16 cellular contexts compared by ENCODE assay signal in genomic region chr12:108615918-108616317, GRCh38. TPM values are rescaled to one million over a fixed set of nuclear protein-coding genes. Genes with fewer than 3 reads are reported as not detected.
DNase-seq lines count a peak whose midpoint lies in the region; ATAC-seq and TF ChIP-seq lines count a peak whose summit lies in the region.
"Had no signal": no experiment of that assay in that cellular context is flagged by ENCODE, and none has a peak within 500 bp of the region (broad histone marks: within the 10 kb centered on the region; RNA-seq: fewer than 3 reads in every experiment).

No MANE protein-coding gene starts in this region.

- H3K27me3 ChIP-seq in CD8-positive, alpha-beta memory T cell (ENCODE audit: insufficient read depth, low read length, poor library complexity, severe bottlenecking), result no peaks in the 10 kb centered on the region
- H3K27me3 ChIP-seq in Loucy (ENCODE audit: insufficient read depth, low read length, poor library complexity, severe bottlenecking), result no peaks in the 10 kb centered on the region

- H3K4me3 ChIP-seq in CD8-positive, alpha-beta memory T cell (ENCODE audit: low read length), result no peak overlapping the region
- no peak overlapping the region for H3K4me3 ChIP-seq in Loucy (ENCODE audit: low read length, poor library complexity, severe bottlenecking)

- peaks cover 7% of the 10 kb centered on the region for H3K9me3 ChIP-seq in CD8-positive, alpha-beta memory T cell (ENCODE audit: low read length)
- H3K9me3 ChIP-seq in Loucy (ENCODE audit: insufficient read depth, low read depth, low read length), result no peaks in the 10 kb centered on the region

- H3K27me3 Mint-ChIP-seq in CD8-positive, alpha-beta memory T cell, result no peaks in the 10 kb centered on the region
- no peaks in the 10 kb centered on the region for H3K27me3 Mint-ChIP-seq in activated naive CD8-positive, alpha-beta T cell treated with anti-CD3 and anti-CD28 coated beads, Interleukin-2, amount 50 U/mL, for 24 hours
- peaks cover 4% of the 10 kb centered on the region for H3K27me3 Mint-ChIP-seq in neural crest cell (ENCODE audit: low read depth)

- peak overlapping the region; percentile 69 for H3K9ac ChIP-seq in Loucy (ENCODE audit: low read depth, low read length, poor library complexity, severe bottlenecking)

- H3K27ac ChIP-seq in CD8-positive, alpha-beta memory T cell (ENCODE audit: low read depth, low read length), result no peak overlapping the region
- H3K27ac ChIP-seq: WERI-Rb-1 had no signal

- ATAC-seq in activated naive CD8-positive, alpha-beta T cell treated with anti-CD3 and anti-CD28 coated beads, Interleukin-2, amount 50 U/mL, for 24 hours, result no peak
- ATAC-seq in HG02970 (IDR thresholded peaks at IDR 0.05; ENCODE audit: low FRiP score, unreplicated experiment), result no peak
- ATAC-seq: HepG2 had no signal

- peaks cover 11 to 24% (median 11%) of the 10 kb centered on the region in 3 donors for H3K36me3 Mint-ChIP-seq in CD8-positive, alpha-beta memory T cell
- peaks cover 14% of the 10 kb centered on the region for H3K36me3 Mint-ChIP-seq in activated naive CD8-positive, alpha-beta T cell treated with anti-CD3 and anti-CD28 coated beads, Interleukin-2, amount 50 U/mL, for 24 hours (ENCODE audit: low read depth)
- no peaks in the 10 kb centered on the region for H3K36me3 Mint-ChIP-seq in neural crest cell (ENCODE audit: low read depth)

- H3K4me3 Mint-ChIP-seq in CD8-positive, alpha-beta memory T cell, result no peak overlapping the region
- no peak overlapping the region for H3K4me3 Mint-ChIP-seq in activated naive CD8-positive, alpha-beta T cell treated with anti-CD3 and anti-CD28 coated beads, Interleukin-2, amount 50 U/mL, for 24 hours
- H3K4me3 Mint-ChIP-seq in neural crest cell, result no peak overlapping the region

- no peak overlapping the region for H2AFZ ChIP-seq in Loucy (ENCODE audit: low read length)

- H4K20me1 ChIP-seq in Loucy (ENCODE audit: insufficient read depth, low read length, poor library complexity, severe bottlenecking), result no peaks in the 10 kb centered on the region

- POLR2A ChIA-PET in CD8-positive, alpha-beta memory T cell (lab: Charles Lee), result interaction anchor here (0.6 to 5.7 kb wide), 2 partner anchors 8 to 17 kb away, joined by 3 to 79 read pairs; partner anchors contain the start of gene SELPLG

- peaks cover 0 to 7% (median 0%) of the 10 kb centered on the region in 5 donors for H3K9me3 Mint-ChIP-seq in CD8-positive, alpha-beta memory T cell
- H3K9me3 Mint-ChIP-seq in activated naive CD8-positive, alpha-beta T cell treated with anti-CD3 and anti-CD28 coated beads, Interleukin-2, amount 50 U/mL, for 24 hours, result peaks cover 11% of the 10 kb centered on the region
- peaks cover 3% of the 10 kb centered on the region for H3K9me3 Mint-ChIP-seq in neural crest cell

- no peak for DNase-seq in CD8-positive, alpha-beta memory T cell
- no peak for DNase-seq in activated naive CD8-positive, alpha-beta T cell treated with anti-CD3 and anti-CD28 coated beads, Interleukin-2, amount 50 U/mL, for 24 hours
- DNase-seq in neural crest cell (ENCODE audit: low read depth, low spot score), result no peak
- DNase-seq in DMS114 treated with DMSO at 0.1 percent for 48 hours (lab: John Stamatoyannopoulos, UW; ENCODE audit: unreplicated experiment), result no peak
- DNase-seq in central memory CD4-positive, alpha-beta T cell, result no peak
- DNase-seq: DMS 273 treated with DMSO at 0.1 percent for 48 hours; GDM1; NCI-H2029 treated with DMSO at 0.1 percent for 48 hours; stimulated activated CD4-positive, alpha-beta T cell treated with anti-CD3 and anti-CD28 coated beads, Interleukin-2, amount 100 ng/mL, for 48 hours; WERI-Rb-1 had no signal

- TF ChIP-seq CTCF in Loucy (conservative IDR thresholded peaks at IDR 0.05; ENCODE audit: low read length), result no peak
- no peak for TF ChIP-seq CTCF in neural crest cell (conservative IDR thresholded peaks at IDR 0.05)

- H3K4me2 ChIP-seq in Loucy (ENCODE audit: low read depth, low read length, poor library complexity, severe bottlenecking), result no peak overlapping the region

- H3K79me2 ChIP-seq in Loucy (ENCODE audit: insufficient read depth, low read length), result no peaks in the 10 kb centered on the region

- peaks cover 35% of the 10 kb centered on the region for H3K4me1 ChIP-seq in CD8-positive, alpha-beta memory T cell (ENCODE audit: insufficient read depth, low read length)
- H3K4me1 ChIP-seq in Loucy (ENCODE audit: insufficient read depth, low read length, poor library complexity, severe bottlenecking), result peaks cover 22% of the 10 kb centered on the region

- CTCF ChIA-PET in CD8-positive, alpha-beta memory T cell (lab: Charles Lee), result interaction anchor here (1.1 to 11.4 kb wide), 6 partner anchors 8 to 365 kb away, joined by 3 to 330 read pairs (median 46); partner anchors contain the start of genes ISCU, SART3 and SELPLG

- no peaks in the 10 kb centered on the region for H3K9me2 ChIP-seq in Loucy (replicated peaks; ENCODE audit: low read depth, low read length)

- no peaks in the 10 kb centered on the region for H3F3A ChIP-seq in Loucy (ENCODE audit: low read depth)

- peak overlapping the region; percentile 92 to 100 (median 98) for H3K27ac Mint-ChIP-seq in CD8-positive, alpha-beta memory T cell
- H3K27ac Mint-ChIP-seq in activated naive CD8-positive, alpha-beta T cell treated with anti-CD3 and anti-CD28 coated beads, Interleukin-2, amount 50 U/mL, for 24 hours, result peak overlapping the region; percentile 94
- peak overlapping the region; percentile 89 for H3K27ac Mint-ChIP-seq in neural crest cell (ENCODE audit: unreplicated experiment)
- H3K27ac Mint-ChIP-seq: progenitor cell of endocrine pancreas had no signal

- H3K36me3 ChIP-seq in CD8-positive, alpha-beta memory T cell (ENCODE audit: insufficient read depth, low read length), result peaks cover 6% of the 10 kb centered on the region
- no peaks in the 10 kb centered on the region for H3K36me3 ChIP-seq in Loucy (ENCODE audit: insufficient read depth, low read length)
- H3K36me3 ChIP-seq: WERI-Rb-1 had no signal

- peaks cover 55 to 67% (median 64%) of the 10 kb centered on the region in 3 donors for H3K4me1 Mint-ChIP-seq in CD8-positive, alpha-beta memory T cell
- H3K4me1 Mint-ChIP-seq in activated naive CD8-positive, alpha-beta T cell treated with anti-CD3 and anti-CD28 coated beads, Interleukin-2, amount 50 U/mL, for 24 hours, result peaks cover 70% of the 10 kb centered on the region
- peaks cover 7% of the 10 kb centered on the region for H3K4me1 Mint-ChIP-seq in neural crest cell

RNA-seq across cellular contexts. Expression of gene SELPLG, which starts 17.8 kb away (rescaled TPM):
- 10 to 100 TPM; 37.0 to 37.7 TPM for total RNA-seq in CD8-positive, alpha-beta memory T cell
- polyA plus RNA-seq in CD8-positive, alpha-beta memory T cell, result 760 TPM
- total RNA-seq in neural crest cell, result 0.39 and 0.51 TPM in 2 replicates
- total RNA-seq: HepG2, NCI-H460, progenitor cell of endocrine pancreas had no signal

RNA-seq across cellular contexts. Expression of gene TMEM119, which starts 18.0 kb away (rescaled TPM):
- not detected for total RNA-seq in CD8-positive, alpha-beta memory T cell
- 0.66 TPM for polyA plus RNA-seq in CD8-positive, alpha-beta memory T cell
- 0.72 and 1.0 TPM in 2 replicates for total RNA-seq in neural crest cell
- total RNA-seq: HepG2, lung microvascular endothelial cell, NCI-H460, progenitor cell of endocrine pancreas had no signal
- polyA plus RNA-seq: HepG2 had no signal

RNA-seq across cellular contexts. Expression of gene ISCU, which starts 53.5 kb away (rescaled TPM):
- 100 to 1,000 TPM; 113 to 116 TPM for total RNA-seq in CD8-positive, alpha-beta memory T cell
- 302 TPM for polyA plus RNA-seq in CD8-positive, alpha-beta memory T cell
- 54.4 and 55.5 TPM in 2 replicates for total RNA-seq in neural crest cell

RNA-seq across cellular contexts. Expression of gene SART3, which starts 54.9 kb away (rescaled TPM):
- total RNA-seq in CD8-positive, alpha-beta memory T cell, result 10 to 100 TPM; 82.4 to 82.7 TPM
- 40.1 TPM for polyA plus RNA-seq in CD8-positive, alpha-beta memory T cell
- 87.5 and 89.5 TPM in 2 replicates for total RNA-seq in neural crest cell

Comparison
In these comparisons a context has a peak if more than half of its experiments do, and no peak if none do; other contexts are left out.
1. RNA of gene SELPLG, which starts 17.8 kb away (total RNA-seq): 37.0 to 37.7 TPM in CD8-positive, alpha-beta memory T cell; 0.39 to 0.51 TPM in neural crest cell; every median in the first group is over 10 times any median in the second.
2. Peak in every context shown above with its lines, with median percentiles within 50 percentile points of each other: H3K27ac Mint-ChIP-seq.